Comparison of ENCODE assay signal across 8 cellular contexts in the genomic region with DNA sequence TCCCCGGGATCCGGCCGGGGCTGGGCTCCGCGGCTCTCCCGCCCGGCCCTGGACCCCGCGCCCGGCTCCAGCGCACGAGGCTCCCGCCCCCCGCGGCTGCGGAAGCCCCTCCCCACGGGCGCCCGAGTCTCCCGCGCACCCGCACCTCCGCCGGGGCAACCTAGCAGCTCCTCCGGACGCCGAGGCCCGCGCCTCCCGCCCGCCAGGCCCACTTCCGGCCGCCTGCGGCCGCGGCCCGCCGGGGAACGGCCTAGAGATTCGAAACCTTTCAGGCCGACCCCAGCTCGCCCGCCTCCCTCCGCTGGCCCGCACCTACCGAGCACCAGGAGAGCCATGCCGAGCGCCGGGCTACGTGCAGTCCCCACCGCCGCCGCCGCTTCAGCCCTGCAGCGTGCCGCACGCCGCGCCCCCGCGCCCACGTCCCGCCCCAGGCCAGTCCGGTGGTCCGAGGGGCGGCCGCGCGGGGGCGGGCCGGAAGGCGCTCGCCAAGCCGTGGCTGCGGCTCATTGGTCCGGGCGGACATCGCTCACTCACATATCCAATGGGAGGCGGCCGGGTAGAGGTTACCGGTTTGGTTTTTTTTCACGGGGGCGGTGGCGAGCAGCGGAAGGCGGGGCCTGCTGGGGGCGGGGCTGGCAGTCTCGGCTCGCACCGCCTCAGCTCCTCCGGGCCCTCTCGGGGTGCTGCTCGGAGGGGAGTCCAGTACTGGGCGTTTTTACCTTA. TPM values are rescaled to one million over a fixed set of nuclear protein-coding genes. Genes with fewer than 3 reads are reported as not detected.
DNase-seq lines count a peak whose midpoint lies in the region; ATAC-seq, FAIRE-seq and TF ChIP-seq lines count a peak whose summit lies in the region.

TSS of gene PDIA6 (minus strand) at position 424 of the 723 bp plus-strand sequence. CDS start at position 335, 89 bp downstream.

- H3K36me3 ChIP-seq in SU-DHL-6 (ENCODE audit: low read length) (peaks cover 19% of the 10 kb centered on the region), pancreas (no peaks in the 10 kb centered on the region), thyroid gland (no peaks in the 10 kb centered on the region)

- H2AFZ ChIP-seq in SU-DHL-6 (ENCODE audit: low read depth, low read length, severe bottlenecking) = peak within 1 kb of the TSS; percentile 94

- peaks cover 16% of the 10 kb centered on the region for H3K27me3 Mint-ChIP-seq in activated naive CD8-positive, alpha-beta T cell treated with anti-CD3 and anti-CD28 coated beads, Interleukin-2, amount 10 ng/mL, durations not matched to agents 7 days and 5 days

- no peaks in the 10 kb centered on the region for H3K9me3 Mint-ChIP-seq in activated naive CD8-positive, alpha-beta T cell treated with anti-CD3 and anti-CD28 coated beads, Interleukin-2, amount 10 ng/mL, durations not matched to agents 7 days and 5 days

- H3K4me2 ChIP-seq in SU-DHL-6 (ENCODE audit: low read depth, low read length, poor library complexity, severe bottlenecking) = peak within 1 kb of the TSS; percentile 85

- H3K4me1 ChIP-seq in pancreas = peaks cover 0 to 24% (median 12%) of the 10 kb centered on the region in 3 donors
- H3K4me1 ChIP-seq in thyroid gland = peaks cover 16 to 27% of the 10 kb centered on the region in 2 donors

- H3K27ac ChIP-seq in SU-DHL-6 (ENCODE audit: low read depth, low read length) (peak within 1 kb of the TSS; percentile 69), pancreas (peak within 1 kb of the TSS; percentile 61 to 93 (median 90)), thyroid gland (peak within 1 kb of the TSS; percentile 81 to 93 (median 86))

- peaks cover 16% of the 10 kb centered on the region for H3F3A ChIP-seq in SU-DHL-6 (ENCODE audit: insufficient read depth)

- H3K4me1 Mint-ChIP-seq in activated naive CD8-positive, alpha-beta T cell treated with anti-CD3 and anti-CD28 coated beads, Interleukin-2, amount 10 ng/mL, durations not matched to agents 7 days and 5 days = peaks cover 29% of the 10 kb centered on the region

- TF ChIP-seq CTCF in GM12875 (IDR thresholded peaks at IDR 0.05; ENCODE audit: borderline replicate concordance, insufficient read depth, low read depth, low read length) (no peak), SU-DHL-6 (IDR thresholded peaks at IDR 0.05; ENCODE audit: insufficient read depth, low read length, poor library complexity, severe bottlenecking) (no peak), pancreas (IDR thresholded peaks at IDR 0.05) (no peak), thyroid gland (IDR thresholded peaks at IDR 0.05) (peak in 4 of 6 experiments; percentile 13 to 50 (median 39))

- ATAC-seq in HG02763 (IDR thresholded peaks at IDR 0.05; ENCODE audit: unreplicated experiment) (peak; percentile 94), pancreas (peak; percentile 92 to 98 (median 96))
- ATAC-seq in activated naive CD8-positive, alpha-beta T cell treated with anti-CD3 and anti-CD28 coated beads, Interleukin-2, amount 10 ng/mL, durations not matched to agents 7 days and 5 days (ENCODE audit: low read depth) = peak; percentile 96

- peak within 1 kb of the TSS; percentile 97 for H3K9ac ChIP-seq in SU-DHL-6 (ENCODE audit: low read length)

- H3K27ac Mint-ChIP-seq in activated naive CD8-positive, alpha-beta T cell treated with anti-CD3 and anti-CD28 coated beads, Interleukin-2, amount 10 ng/mL, durations not matched to agents 7 days and 5 days = peak within 1 kb of the TSS; percentile 88

- H3K79me2 ChIP-seq in SU-DHL-6 (ENCODE audit: insufficient read depth, low read length) = peaks cover 49% of the 10 kb centered on the region

- WGBS in pancreas, 2 donors = 0% methylated on average over 80 to 94 of the region's 94 CpGs
- 0 to 1% methylated on average over 35 to 46 of the region's 94 CpGs for WGBS in thyroid gland, 2 donors

- no peaks in the 10 kb centered on the region for H3K9me2 ChIP-seq in SU-DHL-6 (replicated peaks; ENCODE audit: insufficient read depth, low read length)

- peak within 1 kb of the TSS; percentile 91 for H3K4me3 Mint-ChIP-seq in activated naive CD8-positive, alpha-beta T cell treated with anti-CD3 and anti-CD28 coated beads, Interleukin-2, amount 10 ng/mL, durations not matched to agents 7 days and 5 days

- peak; percentile 87 to 96 for TF ChIP-seq POLR2A in thyroid gland (IDR thresholded peaks at IDR 0.05)

- H3K4me3 ChIP-seq in GM12875 (ENCODE audit: low read depth, low read length) (peak within 1 kb of the TSS; percentile 73), SU-DHL-6 (ENCODE audit: insufficient read depth, low read length, poor library complexity, severe bottlenecking) (peak within 1 kb of the TSS; percentile 65), pancreas (peak within 1 kb of the TSS; percentile 48 to 94 (median 84)), thyroid gland (replicated peaks in 1 of 3) (peak within 1 kb of the TSS; percentile 49 to 81 (median 77))

- DNase-seq in NCI-H1417 (lab: John Stamatoyannopoulos, UW) (peak; percentile 98 to 100 (median 98)), head of caudate nucleus (peak; percentile 92 to 99 (median 97)), pancreas (peak; percentile 97 to 99 (median 98)), thyroid gland (peak; percentile 97 to 98)
- peak; percentile 96 for DNase-seq in activated naive CD8-positive, alpha-beta T cell treated with anti-CD3 and anti-CD28 coated beads, Interleukin-2, amount 10 ng/mL, durations not matched to agents 7 days and 5 days

- intact Hi-C loops in head of caudate nucleus (cut with DNase I) (loop anchor here (5.0 kb wide), 1 partner anchor 530 kb away; the partner anchor contains the start of gene ROCK2), pancreas (cut with DNase I) (no loop called here), thyroid gland (cut with DNase I) (no loop called here)

- POLR2A ChIA-PET in activated naive CD8-positive, alpha-beta T cell treated with anti-CD3 and anti-CD28 coated beads, Interleukin-2, amount 10 ng/mL, durations not matched to agents 7 days and 5 days (lab: Charles Lee) = interaction anchor here (0.7 to 1.7 kb wide), 7 partner anchors 21 to 1390 kb away, joined by 3 to 6 read pairs (median 4); partner anchors contain the start of genes ITGB1BP1, NOL10 and SLC66A3

- H3K27me3 ChIP-seq in SU-DHL-6 (ENCODE audit: low read length) (no peaks in the 10 kb centered on the region), pancreas (no peaks in the 10 kb centered on the region), thyroid gland (no peaks in the 10 kb centered on the region)

- H4K20me1 ChIP-seq in SU-DHL-6 (ENCODE audit: low read depth, low read length) = peaks cover 24% of the 10 kb centered on the region

- no peak for FAIRE-seq in pancreas (lab: Jason Lieb, UNC)

- H3K36me3 Mint-ChIP-seq in activated naive CD8-positive, alpha-beta T cell treated with anti-CD3 and anti-CD28 coated beads, Interleukin-2, amount 10 ng/mL, durations not matched to agents 7 days and 5 days = peaks cover 22% of the 10 kb centered on the region

- H3K9me3 ChIP-seq in SU-DHL-6 (ENCODE audit: insufficient read depth, low read length) (no peaks in the 10 kb centered on the region), pancreas (no peaks in the 10 kb centered on the region), thyroid gland (no peaks in the 10 kb centered on the region)

RNA-seq across cellular contexts. Expression of gene PDIA6, which starts in this region (rescaled TPM):
- total RNA-seq in activated naive CD8-positive, alpha-beta T cell treated with anti-CD3 and anti-CD28 coated beads, Interleukin-2, amount 10 ng/mL, durations not matched to agents 7 days and 5 days = 10 to 100 TPM; 76.0 to 77.4 TPM
- total RNA-seq in pancreas (100 to 1,000 TPM in 5 of 6 donors, 10 to 100 TPM in 1; 86.5 to 201 (median 152) TPM), thyroid gland (100 to 1,000 TPM; 227 to 540 (median 414) TPM)
- 10 to 100 TPM; 33.7 to 96.0 TPM for polyA plus RNA-seq in pancreas

Comparison
In these comparisons a context has a peak if more than half of its experiments do, and no peak if none do; other contexts are left out.
1. Peak in every context shown above with its lines: DNase-seq, ATAC-seq, H3K4me3 ChIP-seq and H3K27ac ChIP-seq.
2. CTCF ChIP-seq: peak in thyroid gland (4 of 6); none in GM12875 (single experiment), SU-DHL-6 (single experiment) and pancreas (0 of 4).